31 cellular contexts compared by ENCODE assay signal in genomic region chr1:3738943-3739342, GRCh38. TPM values are rescaled to one million over a fixed set of nuclear protein-coding genes. Genes with fewer than 3 reads are reported as not detected.
"Had no signal": no experiment of that assay in that cellular context is flagged by ENCODE, and none has a peak within 500 bp of the region (broad histone marks: within the 10 kb centered on the region; RNA-seq: fewer than 3 reads in every experiment).

No MANE protein-coding gene starts in this region.

- DNase-seq: activated CD4-positive, alpha-beta T cell treated with anti-CD3 and anti-CD28 coated beads, Interleukin-2, amount 10 ng/mL, durations not matched to agents 24 days and 14 days; activated CD4-positive, alpha-beta T cell treated with anti-CD3 and anti-CD28 coated beads, Interleukin-2, amount 50 U/mL, for 4 hours; activated CD8-positive, alpha-beta T cell treated with anti-CD3 and anti-CD28 coated beads for 36 hours; activated gamma-delta T cell; activated naive CD4-positive, alpha-beta T cell treated with Interleukin-2 at 50 U/mL for 16 hours; activated naive CD8-positive, alpha-beta T cell treated with anti-CD3 and anti-CD28 coated beads, Interleukin-2, amount 10 ng/mL, durations not matched to agents 7 days and 5 days; activated T-cell treated with anti-CD3 and anti-CD28 coated beads, Interleukin-2, amount 50 U/mL, for 1 hour; amygdala; Kasumi-1; MM.1S; MV-4-11; NCI-H1092; NCI-H1436 treated with DMSO at 0.1 percent for 48 hours; NCI-H1694 treated with DMSO at 0.1 percent for 48 hours; NCI-H2029; NCI-H345; NCI-H524 treated with DMSO at 0.1 percent for 48 hours; SHP77; SJCRH30 had no signal

- H3K27ac ChIP-seq: ascending aorta, cardiac muscle cell, SJCRH30, SK-N-MC had no signal

- H3K4me1 ChIP-seq: ascending aorta had no signal

- H3K27me3 Mint-ChIP-seq: activated CD4-positive, alpha-beta T cell treated with anti-CD3 and anti-CD28 coated beads, Interleukin-2, amount 10 ng/mL, durations not matched to agents 24 days and 14 days; activated CD8-positive, alpha-beta T cell treated with anti-CD3 and anti-CD28 coated beads for 36 hours; activated naive CD4-positive, alpha-beta T cell treated with anti-CD3 and anti-CD28 coated beads, Interleukin-2, amount 50 U/mL, for 24 hours; activated naive CD8-positive, alpha-beta T cell treated with anti-CD3 and anti-CD28 coated beads, Interleukin-2, amount 10 ng/mL, durations not matched to agents 7 days and 5 days had no signal

- H3K4me3 Mint-ChIP-seq: activated CD4-positive, alpha-beta T cell treated with anti-CD3 and anti-CD28 coated beads, Interleukin-2, amount 10 ng/mL, durations not matched to agents 24 days and 14 days; activated CD8-positive, alpha-beta T cell treated with anti-CD3 and anti-CD28 coated beads for 36 hours; activated naive CD4-positive, alpha-beta T cell treated with anti-CD3 and anti-CD28 coated beads, Interleukin-2, amount 50 U/mL, for 24 hours; activated naive CD8-positive, alpha-beta T cell treated with anti-CD3 and anti-CD28 coated beads, Interleukin-2, amount 10 ng/mL, durations not matched to agents 7 days and 5 days; T-helper 1 cell treated with Interleukin-12 subunit alpha and Interleukin-12 subunit beta and Interleukin-4 antibody, amounts not matched to agents 30 μg/mL and 1 μg/mL, for 36 hours; T-helper 2 cell treated with Interferon-gamma antibody and Interleukin-4, amounts not matched to agents 5 μg/mL and 100 μg/mL, for 36 hours had no signal

- ATAC-seq: activated CD8-positive, alpha-beta T cell treated with anti-CD3 and anti-CD28 coated beads for 36 hours had no signal

- H3K4me3 ChIP-seq: ascending aorta, cardiac muscle cell, SJCRH30, SK-N-MC had no signal

- FAIRE-seq: RCC 7860, TTC549 had no signal

- H3K27me3 ChIP-seq: ascending aorta, cardiac muscle cell, SJCRH30 had no signal

- H3K9me3 ChIP-seq: ascending aorta, SJCRH30 had no signal

- H3K36me3 Mint-ChIP-seq: activated naive CD4-positive, alpha-beta T cell treated with anti-CD3 and anti-CD28 coated beads, Interleukin-2, amount 50 U/mL, for 24 hours; activated naive CD8-positive, alpha-beta T cell treated with anti-CD3 and anti-CD28 coated beads, Interleukin-2, amount 10 ng/mL, durations not matched to agents 7 days and 5 days had no signal

- H3K9me3 Mint-ChIP-seq: activated CD4-positive, alpha-beta T cell treated with anti-CD3 and anti-CD28 coated beads, Interleukin-2, amount 10 ng/mL, durations not matched to agents 24 days and 14 days; activated CD8-positive, alpha-beta T cell treated with anti-CD3 and anti-CD28 coated beads for 36 hours; activated naive CD4-positive, alpha-beta T cell treated with anti-CD3 and anti-CD28 coated beads, Interleukin-2, amount 50 U/mL, for 24 hours; activated naive CD8-positive, alpha-beta T cell treated with anti-CD3 and anti-CD28 coated beads, Interleukin-2, amount 10 ng/mL, durations not matched to agents 7 days and 5 days; activated T-helper 2 cell treated with anti-CD3 and anti-CD28 coated beads, Interferon-gamma antibody, Interleukin-2, Interleukin-4, amounts not matched to agents 10 μg/mL and 5 μg/mL and 100 μg/mL, durations not matched to agents 14 hours and 24 hours and 36 hours; T-helper 1 cell treated with Interleukin-12 subunit alpha and Interleukin-12 subunit beta and Interleukin-4 antibody, amounts not matched to agents 30 μg/mL and 1 μg/mL, for 36 hours; T-helper 2 cell treated with Interferon-gamma antibody and Interleukin-4, amounts not matched to agents 5 μg/mL and 100 μg/mL, for 36 hours had no signal

- H3K4me1 Mint-ChIP-seq: activated naive CD8-positive, alpha-beta T cell treated with anti-CD3 and anti-CD28 coated beads, Interleukin-2, amount 10 ng/mL, durations not matched to agents 7 days and 5 days had no signal

RNA-seq across cellular contexts. Expression of gene CCDC27, which starts 13.3 kb away (rescaled TPM):
- total RNA-seq: activated CD4-positive, alpha-beta T cell treated with anti-CD3 and anti-CD28 coated beads, Interleukin-2, amount 10 ng/mL, durations not matched to agents 24 days and 14 days; activated CD8-positive, alpha-beta memory T cell treated with anti-CD3 and anti-CD28 coated beads for 36 hours; activated CD8-positive, alpha-beta T cell treated with anti-CD3 and anti-CD28 coated beads for 36 hours; activated naive CD8-positive, alpha-beta T cell treated with anti-CD3 and anti-CD28 coated beads, Interleukin-2, amount 10 ng/mL, durations not matched to agents 7 days and 5 days; activated T-helper 2 cell treated with anti-CD3 and anti-CD28 coated beads, Interferon-gamma antibody, Interleukin-2, Interleukin-4, amounts not matched to agents 10 μg/mL and 5 μg/mL and 100 μg/mL, durations not matched to agents 14 hours and 24 hours and 36 hours; ascending aorta; NCI-H460; SJCRH30 had no signal
- polyA plus RNA-seq: adipose tissue had no signal

RNA-seq across cellular contexts. Expression of gene SMIM1, which starts 33.6 kb away (rescaled TPM):
- total RNA-seq: ascending aorta, NCI-H460, SJCRH30 had no signal
